Comparison of ENCODE assay signal across 8 cellular contexts in the genomic region with DNA sequence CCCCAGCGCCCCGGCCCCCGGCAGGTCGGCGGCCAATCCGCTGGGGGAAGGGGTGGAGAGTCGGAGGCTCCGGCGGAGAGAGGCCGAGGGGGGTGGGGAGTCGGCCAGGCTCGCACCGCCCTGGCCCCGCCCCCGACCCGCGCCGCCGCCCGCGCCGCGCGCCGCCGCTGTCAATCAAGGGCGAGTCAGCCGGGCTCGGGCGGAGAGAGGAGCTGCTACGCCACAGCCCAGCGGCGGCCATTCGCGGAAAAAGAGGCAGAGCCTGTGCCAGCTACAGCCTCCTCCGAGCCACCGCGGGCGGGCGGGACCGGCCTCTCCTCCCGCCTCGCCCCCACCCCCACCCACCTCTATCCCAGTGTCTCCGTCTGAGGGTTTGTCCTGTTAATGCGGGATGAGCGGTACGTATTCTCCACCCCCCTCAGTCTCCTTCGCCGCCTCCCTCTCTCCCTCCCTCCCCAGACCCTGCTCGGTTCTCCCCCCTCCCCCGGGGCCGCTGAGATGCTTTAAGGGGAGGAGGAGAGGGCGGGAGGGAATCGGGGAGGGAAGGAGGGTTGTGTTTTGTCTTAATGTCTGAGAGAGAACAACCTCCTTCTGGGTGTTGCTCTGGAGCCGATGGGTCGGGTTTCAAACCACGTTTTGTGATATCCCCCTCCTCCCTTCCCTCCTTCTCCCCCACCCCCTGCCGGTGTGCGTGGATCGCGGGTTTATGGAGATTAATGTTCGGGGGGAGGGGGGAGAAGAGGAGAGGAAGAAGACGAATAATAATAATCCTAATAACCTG. TPM values are rescaled to one million over a fixed set of nuclear protein-coding genes. Genes with fewer than 3 reads are reported as not detected.
DNase-seq lines count a peak whose midpoint lies in the region; ATAC-seq and TF ChIP-seq lines count a peak whose summit lies in the region.

TSS of gene SP4 (plus strand) at position 223 of the 781 bp plus-strand sequence. CDS start at position 392, 169 bp downstream.

- peak within 1 kb of the TSS; percentile 99 for H3K4me3 Mint-ChIP-seq in activated naive CD4-positive, alpha-beta T cell treated with anti-CD3 and anti-CD28 coated beads, Interleukin-2, amount 50 U/mL, for 24 hours

- no peak for TF ChIP-seq CTCF in GM10266 (IDR thresholded peaks at IDR 0.05; ENCODE audit: control insufficient read depth, insufficient read depth, low read depth, missing control alignments)

- peaks cover 58% of the 10 kb centered on the region for H3K4me1 Mint-ChIP-seq in activated naive CD4-positive, alpha-beta T cell treated with anti-CD3 and anti-CD28 coated beads, Interleukin-2, amount 50 U/mL, for 24 hours

- DNase-seq in GM10266 (ENCODE audit: extremely low spot score) = peak; percentile 97
- peak; percentile 95 for DNase-seq in NCI-H1092 treated with DMSO at 0.1 percent for 48 hours (lab: John Stamatoyannopoulos, UW)
- DNase-seq in glomerular endothelial cell (ENCODE audit: extremely low read depth, low read depth, low spot score) = peak; percentile 29
- peak; percentile 95 for DNase-seq in occipital lobe (lab: John Stamatoyannopoulos, UW)

- no peaks in the 10 kb centered on the region for H3K27me3 Mint-ChIP-seq in activated naive CD4-positive, alpha-beta T cell treated with anti-CD3 and anti-CD28 coated beads, Interleukin-2, amount 50 U/mL, for 24 hours

- H3K36me3 Mint-ChIP-seq in activated naive CD4-positive, alpha-beta T cell treated with anti-CD3 and anti-CD28 coated beads, Interleukin-2, amount 50 U/mL, for 24 hours = peaks cover 13% of the 10 kb centered on the region

- ATAC-seq in HG02623 (IDR thresholded peaks at IDR 0.05; ENCODE audit: unreplicated experiment) (peak; percentile 59), SK-N-SH treated with all-trans-retinoic acid at 6 μM for 48 hours (peak; percentile 79)

- peak within 1 kb of the TSS; percentile 99 for H3K27ac Mint-ChIP-seq in activated naive CD4-positive, alpha-beta T cell treated with anti-CD3 and anti-CD28 coated beads, Interleukin-2, amount 50 U/mL, for 24 hours

- no peaks in the 10 kb centered on the region for H3K9me3 Mint-ChIP-seq in activated naive CD4-positive, alpha-beta T cell treated with anti-CD3 and anti-CD28 coated beads, Interleukin-2, amount 50 U/mL, for 24 hours

- peak within 1 kb of the TSS; percentile 96 for H3K27ac ChIP-seq in temporal lobe (ENCODE audit: low read depth, low read length)

TF ChIP-seq in SK-N-SH treated with all-trans-retinoic acid at 6 μM for 48 hours, 23 proteins besides CTCF, POLR2A, EP300 and RAD21:
- no peak for TF ChIP-seq TOX (CRISPR knock-in tag; IDR thresholded peaks at IDR 0.05; ENCODE audit: borderline replicate concordance)
- TF ChIP-seq ESRRG (CRISPR knock-in tag; IDR thresholded peaks at IDR 0.05) = peak; percentile 42; the same call in 1 of the 2 replicates
TF ChIP-seq in SK-N-SH treated with all-trans-retinoic acid at 6 μM for 48 hours: peak in this region for 1.

RNA-seq across cellular contexts. Expression of gene SP4, which starts in this region (rescaled TPM):
- total RNA-seq in glomerular endothelial cell = 5.2 and 5.4 TPM in 2 replicates
- 76.6 TPM for total RNA-seq in occipital lobe
- total RNA-seq in temporal lobe = 59.0 TPM

Comparison
In these comparisons a context has a peak if more than half of its experiments do, and no peak if none do; other contexts are left out.
1. Peak in every context shown above with its lines: DNase-seq, ATAC-seq and H3K27ac ChIP-seq.
2. DNase-seq: peak in every context shown above with its lines; median percentile 97 in GM10266; 95 in NCI-H1092 treated with DMSO at 0.1 percent for 48 hours; 95 in occipital lobe; 29 in glomerular endothelial cell.